ENCODE assay signal across 1 cellular context in the genomic region with DNA sequence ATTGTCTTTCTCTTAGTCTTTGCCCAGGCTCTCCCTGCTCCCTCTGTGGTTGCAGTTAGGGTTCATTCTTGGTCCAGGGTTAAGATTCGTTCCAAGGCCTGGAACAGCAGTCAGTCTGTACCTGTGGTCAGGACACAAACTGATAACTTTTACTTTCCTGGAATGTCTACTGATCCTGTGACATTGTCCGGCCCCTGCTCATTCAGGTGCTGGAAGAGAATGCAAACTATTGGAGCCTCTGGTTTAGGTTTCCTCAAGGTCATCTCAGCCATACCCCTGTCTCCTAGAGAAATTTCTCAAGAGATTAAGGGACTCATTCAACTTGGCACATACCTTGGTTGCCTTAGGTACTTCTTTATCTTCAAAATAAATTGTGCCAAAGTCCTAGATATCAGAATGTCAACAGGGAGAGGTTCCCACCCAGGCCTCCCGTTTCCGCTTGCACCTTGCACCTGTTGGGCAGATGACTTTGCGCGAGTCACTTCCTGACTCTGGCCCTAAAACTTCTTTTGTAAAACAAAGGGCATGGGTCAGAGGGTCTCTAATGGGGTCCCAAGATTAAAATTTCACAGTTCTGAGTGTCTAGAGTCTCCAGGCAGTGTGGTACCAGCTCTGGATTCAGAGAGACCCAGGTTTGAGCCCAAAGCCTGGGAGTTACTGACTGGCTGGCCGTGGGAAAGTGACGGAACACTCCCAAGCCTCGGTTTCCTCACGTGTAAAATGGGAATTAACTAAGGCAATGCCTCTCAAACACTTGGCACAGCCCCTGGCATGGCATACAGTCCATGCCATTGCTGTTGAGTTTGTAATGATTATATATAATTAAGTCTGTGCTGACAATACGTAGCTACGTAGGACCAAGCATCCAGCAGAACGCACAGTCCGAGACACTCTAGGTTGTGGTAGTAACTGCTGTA.
TF ChIP-seq lines count a peak whose summit lies in the region.

No MANE protein-coding gene starts in this region.

TF ChIP-seq in HepG2, 621 proteins besides CTCF, POLR2A, EP300 and RAD21 (continued from another document):
- TF ChIP-seq, protein P1, sequence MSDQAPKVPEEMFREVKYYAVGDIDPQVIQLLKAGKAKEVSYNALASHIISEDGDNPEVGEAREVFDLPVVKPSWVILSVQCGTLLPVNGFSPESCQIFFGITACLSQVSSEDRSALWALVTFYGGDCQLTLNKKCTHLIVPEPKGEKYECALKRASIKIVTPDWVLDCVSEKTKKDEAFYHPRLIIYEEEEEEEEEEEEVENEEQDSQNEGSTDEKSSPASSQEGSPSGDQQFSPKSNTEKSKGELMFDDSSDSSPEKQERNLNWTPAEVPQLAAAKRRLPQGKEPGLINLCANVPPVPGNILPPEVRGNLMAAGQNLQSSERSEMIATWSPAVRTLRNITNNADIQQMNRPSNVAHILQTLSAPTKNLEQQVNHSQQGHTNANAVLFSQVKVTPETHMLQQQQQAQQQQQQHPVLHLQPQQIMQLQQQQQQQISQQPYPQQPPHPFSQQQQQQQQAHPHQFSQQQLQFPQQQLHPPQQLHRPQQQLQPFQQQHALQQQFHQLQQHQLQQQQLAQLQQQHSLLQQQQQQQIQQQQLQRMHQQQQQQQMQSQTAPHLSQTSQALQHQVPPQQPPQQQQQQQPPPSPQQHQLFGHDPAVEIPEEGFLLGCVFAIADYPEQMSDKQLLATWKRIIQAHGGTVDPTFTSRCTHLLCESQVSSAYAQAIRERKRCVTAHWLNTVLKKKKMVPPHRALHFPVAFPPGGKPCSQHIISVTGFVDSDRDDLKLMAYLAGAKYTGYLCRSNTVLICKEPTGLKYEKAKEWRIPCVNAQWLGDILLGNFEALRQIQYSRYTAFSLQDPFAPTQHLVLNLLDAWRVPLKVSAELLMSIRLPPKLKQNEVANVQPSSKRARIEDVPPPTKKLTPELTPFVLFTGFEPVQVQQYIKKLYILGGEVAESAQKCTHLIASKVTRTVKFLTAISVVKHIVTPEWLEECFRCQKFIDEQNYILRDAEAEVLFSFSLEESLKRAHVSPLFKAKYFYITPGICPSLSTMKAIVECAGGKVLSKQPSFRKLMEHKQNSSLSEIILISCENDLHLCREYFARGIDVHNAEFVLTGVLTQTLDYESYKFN (CRISPR knock-in tag; conservative IDR thresholded peaks at IDR 0.05) = peak; percentile 92
- 0 out of 2 replicates have a peak, but pooled peaks have one; percentile 10 for TF ChIP-seq ZFY (CRISPR knock-in tag; IDR thresholded peaks at IDR 0.05)
- TF ChIP-seq RXRB (CRISPR knock-in tag; IDR thresholded peaks at IDR 0.05; ENCODE audit: borderline replicate concordance) = peak; percentile 61; the same call in 1 of the 2 replicates
- TF ChIP-seq ZBTB33 (CRISPR knock-in tag; IDR thresholded peaks at IDR 0.05) = 0 out of 2 replicates have a peak, but pooled peaks have one; percentile 34
- 0 out of 2 replicates have a peak, but pooled peaks have one; percentile 35 for TF ChIP-seq ZNF574 (CRISPR knock-in tag; IDR thresholded peaks at IDR 0.05)
- TF ChIP-seq GATA4 (IDR thresholded peaks at IDR 0.05; ENCODE audit: borderline replicate concordance, low read depth) = peak; percentile 67; the same call in 1 of the 2 replicates
- 0 out of 2 replicates have a peak, but pooled peaks have one; percentile 42 for TF ChIP-seq RCOR2 (CRISPR knock-in tag; IDR thresholded peaks at IDR 0.05)
- TF ChIP-seq SOX13 (IDR thresholded peaks at IDR 0.05) = no peak
- peak in 1 of 2 experiments; percentile 52; a peak in 1 of 4 replicates for TF ChIP-seq SOX13 (CRISPR knock-in tag; conservative IDR thresholded peaks at IDR 0.05 in 1 of 2, IDR thresholded peaks at IDR 0.05 in 1 of 2)
- no peak for TF ChIP-seq MAZ (IDR thresholded peaks at IDR 0.05; ENCODE audit: borderline replicate concordance, low read depth, low read length)
- TF ChIP-seq MAZ (CRISPR knock-in tag; IDR thresholded peaks at IDR 0.05; ENCODE audit: low read depth) = no peak
- TF ChIP-seq CREB1 (IDR thresholded peaks at IDR 0.05) = no peak
- peak; percentile 49; the same call in 1 of the 2 replicates for TF ChIP-seq CREB1 (CRISPR knock-in tag; IDR thresholded peaks at IDR 0.05)
- TF ChIP-seq GATAD2A (CRISPR knock-in tag; IDR thresholded peaks at IDR 0.05) = peak; percentile 66; the same call in 1 of the 2 replicates
- TF ChIP-seq NCOA2 (CRISPR knock-in tag; IDR thresholded peaks at IDR 0.05) = peak; percentile 63
- TF ChIP-seq NCOR1 (IDR thresholded peaks at IDR 0.05; ENCODE audit: borderline replicate concordance, low read length) = peak; percentile 63; the same call in 1 of the 2 replicates
- TF ChIP-seq SALL1 (CRISPR knock-in tag; IDR thresholded peaks at IDR 0.05) = peak; percentile 66
- peak; percentile 61; the same call in 1 of the 2 replicates for TF ChIP-seq FOSL2 (CRISPR knock-in tag; IDR thresholded peaks at IDR 0.05)
- no peak for TF ChIP-seq GLMP (CRISPR knock-in tag; IDR thresholded peaks at IDR 0.05; ENCODE audit: borderline replicate concordance)
- peak; percentile 84 for TF ChIP-seq ZBTB7B (CRISPR knock-in tag; IDR thresholded peaks at IDR 0.05)
- peak; percentile 22; the same call in 1 of the 2 replicates for TF ChIP-seq ZNF441 (CRISPR knock-in tag; IDR thresholded peaks at IDR 0.05; ENCODE audit: borderline replicate concordance)
- peak; percentile 22; the same call in 1 of the 2 replicates for TF ChIP-seq NR2F2 (IDR thresholded peaks at IDR 0.05; ENCODE audit: borderline replicate concordance, low read depth)
- TF ChIP-seq, protein P2, sequence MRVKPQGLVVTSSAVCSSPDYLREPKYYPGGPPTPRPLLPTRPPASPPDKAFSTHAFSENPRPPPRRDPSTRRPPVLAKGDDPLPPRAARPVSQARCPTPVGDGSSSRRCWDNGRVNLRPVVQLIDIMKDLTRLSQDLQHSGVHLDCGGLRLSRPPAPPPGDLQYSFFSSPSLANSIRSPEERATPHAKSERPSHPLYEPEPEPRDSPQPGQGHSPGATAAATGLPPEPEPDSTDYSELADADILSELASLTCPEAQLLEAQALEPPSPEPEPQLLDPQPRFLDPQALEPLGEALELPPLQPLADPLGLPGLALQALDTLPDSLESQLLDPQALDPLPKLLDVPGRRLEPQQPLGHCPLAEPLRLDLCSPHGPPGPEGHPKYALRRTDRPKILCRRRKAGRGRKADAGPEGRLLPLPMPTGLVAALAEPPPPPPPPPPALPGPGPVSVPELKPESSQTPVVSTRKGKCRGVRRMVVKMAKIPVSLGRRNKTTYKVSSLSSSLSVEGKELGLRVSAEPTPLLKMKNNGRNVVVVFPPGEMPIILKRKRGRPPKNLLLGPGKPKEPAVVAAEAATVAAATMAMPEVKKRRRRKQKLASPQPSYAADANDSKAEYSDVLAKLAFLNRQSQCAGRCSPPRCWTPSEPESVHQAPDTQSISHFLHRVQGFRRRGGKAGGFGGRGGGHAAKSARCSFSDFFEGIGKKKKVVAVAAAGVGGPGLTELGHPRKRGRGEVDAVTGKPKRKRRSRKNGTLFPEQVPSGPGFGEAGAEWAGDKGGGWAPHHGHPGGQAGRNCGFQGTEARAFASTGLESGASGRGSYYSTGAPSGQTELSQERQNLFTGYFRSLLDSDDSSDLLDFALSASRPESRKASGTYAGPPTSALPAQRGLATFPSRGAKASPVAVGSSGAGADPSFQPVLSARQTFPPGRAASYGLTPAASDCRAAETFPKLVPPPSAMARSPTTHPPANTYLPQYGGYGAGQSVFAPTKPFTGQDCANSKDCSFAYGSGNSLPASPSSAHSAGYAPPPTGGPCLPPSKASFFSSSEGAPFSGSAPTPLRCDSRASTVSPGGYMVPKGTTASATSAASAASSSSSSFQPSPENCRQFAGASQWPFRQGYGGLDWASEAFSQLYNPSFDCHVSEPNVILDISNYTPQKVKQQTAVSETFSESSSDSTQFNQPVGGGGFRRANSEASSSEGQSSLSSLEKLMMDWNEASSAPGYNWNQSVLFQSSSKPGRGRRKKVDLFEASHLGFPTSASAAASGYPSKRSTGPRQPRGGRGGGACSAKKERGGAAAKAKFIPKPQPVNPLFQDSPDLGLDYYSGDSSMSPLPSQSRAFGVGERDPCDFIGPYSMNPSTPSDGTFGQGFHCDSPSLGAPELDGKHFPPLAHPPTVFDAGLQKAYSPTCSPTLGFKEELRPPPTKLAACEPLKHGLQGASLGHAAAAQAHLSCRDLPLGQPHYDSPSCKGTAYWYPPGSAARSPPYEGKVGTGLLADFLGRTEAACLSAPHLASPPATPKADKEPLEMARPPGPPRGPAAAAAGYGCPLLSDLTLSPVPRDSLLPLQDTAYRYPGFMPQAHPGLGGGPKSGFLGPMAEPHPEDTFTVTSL (CRISPR knock-in tag; IDR thresholded peaks at IDR 0.05; ENCODE audit: borderline replicate concordance) = peak; percentile 51; the same call in 1 of the 2 replicates
- TF ChIP-seq, protein P3, sequence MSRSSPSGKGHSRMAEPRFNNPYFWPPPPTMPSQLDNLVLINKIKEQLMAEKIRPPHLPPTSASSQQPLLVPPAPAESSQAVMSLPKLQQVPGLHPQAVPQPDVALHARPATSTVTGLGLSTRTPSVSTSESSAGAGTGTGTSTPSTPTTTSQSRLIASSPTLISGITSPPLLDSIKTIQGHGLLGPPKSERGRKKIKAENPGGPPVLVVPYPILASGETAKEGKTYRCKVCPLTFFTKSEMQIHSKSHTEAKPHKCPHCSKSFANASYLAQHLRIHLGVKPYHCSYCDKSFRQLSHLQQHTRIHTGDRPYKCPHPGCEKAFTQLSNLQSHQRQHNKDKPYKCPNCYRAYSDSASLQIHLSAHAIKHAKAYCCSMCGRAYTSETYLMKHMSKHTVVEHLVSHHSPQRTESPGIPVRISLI (CRISPR knock-in tag; IDR thresholded peaks at IDR 0.05; ENCODE audit: borderline replicate concordance) = no peak
- 0 out of 2 replicates have a peak, but pooled peaks have one; percentile 42 for TF ChIP-seq KDM4B (CRISPR knock-in tag; IDR thresholded peaks at IDR 0.05)
- TF ChIP-seq CREM (IDR thresholded peaks at IDR 0.05) = peak; percentile 61
- no peak for TF ChIP-seq CREM (CRISPR knock-in tag; IDR thresholded peaks at IDR 0.05)
TF ChIP-seq in HepG2: peak in this region for 80.
